12 cellular contexts compared by ENCODE assay signal in the genomic region with DNA sequence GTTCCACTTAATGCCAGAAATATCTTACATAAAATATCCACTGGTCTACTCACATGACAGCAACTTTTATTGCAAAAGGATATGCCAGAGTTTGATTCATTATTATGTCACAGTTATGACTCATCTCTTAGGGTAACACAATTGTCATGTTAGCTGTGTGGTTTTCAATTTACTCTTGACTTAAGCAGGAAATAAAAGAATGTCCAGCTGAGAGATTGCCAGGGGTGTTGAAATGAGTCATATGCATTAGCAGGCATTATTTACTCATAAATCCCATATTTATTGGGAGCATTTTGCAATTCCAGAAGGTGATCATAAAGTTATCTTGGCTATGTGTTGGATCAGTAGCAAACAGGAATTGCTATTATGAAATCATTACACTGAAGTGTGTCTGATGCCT.
DNase-seq lines count a peak whose midpoint lies in the region; ATAC-seq and TF ChIP-seq lines count a peak whose summit lies in the region.
"Had no signal": no experiment of that assay in that cellular context is flagged by ENCODE, and none has a peak within 500 bp of the region (broad histone marks: within the 10 kb centered on the region; RNA-seq: fewer than 3 reads in every experiment).

No MANE protein-coding gene starts in this region.

- H3K9me2 ChIP-seq in HCT116 (ENCODE audit: insufficient read depth) = no peaks in the 10 kb centered on the region
- H3K9me2 ChIP-seq in neural cell (ENCODE audit: insufficient read depth, low read length) = no peaks in the 10 kb centered on the region

- H4K20me1 ChIP-seq in HCT116 (ENCODE audit: insufficient read depth) = no peaks in the 10 kb centered on the region
- no peaks in the 10 kb centered on the region for H4K20me1 ChIP-seq in neural cell (ENCODE audit: insufficient read depth)

- TF ChIP-seq CTCF in HCT116 (IDR thresholded peaks at IDR 0.05 in 2 of 3, conservative IDR thresholded peaks at IDR 0.05 in 1 of 3; ENCODE audit: borderline replicate concordance in 1 of 3, insufficient read depth in 1 of 3, low read depth in 2 of 3, low read length in 2 of 3) (no peak), choroid plexus epithelial cell (conservative IDR thresholded peaks at IDR 0.05; ENCODE audit: low read depth, low read length) (no peak), neural cell (IDR thresholded peaks at IDR 0.05; ENCODE audit: poor library complexity, severe bottlenecking) (no peak), esophagus squamous epithelium (IDR thresholded peaks at IDR 0.05) (no peak)

- DNase-seq in HCT116 (ENCODE audit: low read depth, low spot score) (no peak), NCI-H460 (ENCODE audit: extremely low read depth, low read depth) (peak; percentile 76), choroid plexus epithelial cell (ENCODE audit: low read depth) (peak; percentile 89), germinal center (ENCODE audit: low spot score) (no peak), T-helper 1 cell (no peak), SK-N-DZ (ENCODE audit: low spot score) (no peak), esophagus squamous epithelium (lab: John Stamatoyannopoulos, UW) (no peak)
- DNase-seq: effector CD4-positive, alpha-beta T cell; NCI-H1694; T-helper 9 cell had no signal

- H3K9me3 ChIP-seq in HCT116 (ENCODE audit: control insufficient read depth in 1 of 2, insufficient read depth in 1 of 2, low read depth in 1 of 2, low read length in 2 of 2) = peaks cover 4 to 18% of the 10 kb centered on the region in 2 experiments; a peak in 2 of 4 replicates
- H3K9me3 ChIP-seq in neural cell (ENCODE audit: low read length) = no peaks in the 10 kb centered on the region
- H3K9me3 ChIP-seq in esophagus squamous epithelium = no peaks in the 10 kb centered on the region

- BruUV-seq in HCT116 (replicated peaks; lab: Mats Ljungman, UMichigan) = no TSS peak

- RAD21 ChIA-PET in HCT116 (lab: Charles Lee; ENCODE audit: low non-redundant PET in 1 of 2, low total read pairs in 2 of 2, uncharacterized antibody in 2 of 2, unreplicated experiment in 2 of 2) = no interaction called here

- H3K27ac ChIP-seq in HCT116 (ENCODE audit: low read depth, low read length) (no peak overlapping the region), neural cell (ENCODE audit: low read length) (no peak overlapping the region), esophagus squamous epithelium (no peak overlapping the region)

- H3K79me2 ChIP-seq in HCT116 (ENCODE audit: insufficient read depth, low read length) (no peaks in the 10 kb centered on the region), neural cell (replicated peaks; ENCODE audit: insufficient read depth, low read length) (no peaks in the 10 kb centered on the region)

- H3K9ac ChIP-seq in HCT116 (ENCODE audit: low read length) = no peak overlapping the region
- no peak overlapping the region for H3K9ac ChIP-seq in neural cell (ENCODE audit: low read length)

- TF ChIP-seq POLR2A in HCT116 (IDR thresholded peaks at IDR 0.05; ENCODE audit: borderline replicate concordance, extremely low read depth, insufficient read depth, insufficient read length) = no peak
- no peak for TF ChIP-seq POLR2A in esophagus squamous epithelium (IDR thresholded peaks at IDR 0.05)

- H3K4me3 ChIP-seq in HCT116 (replicated peaks in 1 of 2; ENCODE audit: low read depth in 1 of 2, low read length in 2 of 2) = no peak overlapping the region
- H3K4me3 ChIP-seq in choroid plexus epithelial cell (ENCODE audit: low read depth, low read length) = no peak overlapping the region
- H3K4me3 ChIP-seq in neural cell (ENCODE audit: low read length) = no peak overlapping the region
- no peak overlapping the region for H3K4me3 ChIP-seq in esophagus squamous epithelium

- H3K4me1 ChIP-seq in HCT116 (ENCODE audit: control insufficient read depth in 1 of 2, insufficient read depth in 2 of 2, low read length in 2 of 2) (no peaks in the 10 kb centered on the region), esophagus squamous epithelium (no peaks in the 10 kb centered on the region)

- H3K36me3 ChIP-seq in HCT116 (ENCODE audit: control insufficient read depth in 1 of 2, insufficient read depth in 2 of 2, low read length in 2 of 2) = no peaks in the 10 kb centered on the region
- no peaks in the 10 kb centered on the region for H3K36me3 ChIP-seq in neural cell (ENCODE audit: insufficient read depth, low read length)
- H3K36me3 ChIP-seq in esophagus squamous epithelium = no peaks in the 10 kb centered on the region

- peak; percentile 47 for TF ChIP-seq EP300 in neural cell (conservative IDR thresholded peaks at IDR 0.05; ENCODE audit: poor library complexity, severe bottlenecking)

- CTCF ChIA-PET in HCT116 (lab: Charles Lee) = no interaction called here

- no peak overlapping the region for H2AFZ ChIP-seq in HCT116 (ENCODE audit: low read depth, low read length, poor library complexity, severe bottlenecking)
- H2AFZ ChIP-seq in neural cell (ENCODE audit: low read depth, low read length) = no peak overlapping the region

- H3K27me3 ChIP-seq in HCT116 (ENCODE audit: insufficient read depth, low read length) (no peaks in the 10 kb centered on the region), neural cell (ENCODE audit: insufficient read depth, low read depth, low read length) (no peaks in the 10 kb centered on the region), esophagus squamous epithelium (no peaks in the 10 kb centered on the region)

- intact Hi-C loops in HCT116 (cut with micrococcal nuclease) (no loop called here), esophagus squamous epithelium (cut with DNase I) (no loop called here)

- no peak for ATAC-seq in HCT116
- ATAC-seq: activated T-helper 17 cell treated with anti-CD3 and anti-CD28 coated beads, Interleukin-2, amount 50 U/mL, for 72 hours had no signal

- no peak overlapping the region for H3K4me2 ChIP-seq in HCT116 (ENCODE audit: low read length)
- no peak overlapping the region for H3K4me2 ChIP-seq in neural cell (ENCODE audit: low read length)

- POLR2A ChIA-PET in HCT116 (lab: Charles Lee) = no interaction called here

- H3F3A ChIP-seq in neural cell (ENCODE audit: insufficient read depth, low read length, poor library complexity, severe bottlenecking) = no peaks in the 10 kb centered on the region

- TF ChIP-seq RAD21 in HCT116 (IDR thresholded peaks at IDR 0.05; ENCODE audit: low read depth) = no peak
- no peak for TF ChIP-seq RAD21 in neural cell (conservative IDR thresholded peaks at IDR 0.05)

TF ChIP-seq in HCT116, 20 proteins besides CTCF, POLR2A, EP300 and RAD21:
- TF ChIP-seq ZNF274 (IDR thresholded peaks at IDR 0.05; ENCODE audit: low read depth, low read length) (no peak), YY1 (IDR thresholded peaks at IDR 0.05; ENCODE audit: extremely low read depth, insufficient replicate concordance, low read depth, low read length) (no peak), CBX3 (IDR thresholded peaks at IDR 0.05; ENCODE audit: low read depth) (no peak), JUND (IDR thresholded peaks at IDR 0.05) (no peak), ELF1 (IDR thresholded peaks at IDR 0.05; ENCODE audit: borderline replicate concordance, low read depth) (no peak), TCF7L2 (IDR thresholded peaks at IDR 0.05; ENCODE audit: borderline replicate concordance, extremely low read depth, insufficient read depth, insufficient read length) (peak; percentile 70), EZH2phosphoT487 (IDR thresholded peaks at IDR 0.05; ENCODE audit: borderline replicate concordance) (no peak)
- TF ChIP-seq, protein P1, sequence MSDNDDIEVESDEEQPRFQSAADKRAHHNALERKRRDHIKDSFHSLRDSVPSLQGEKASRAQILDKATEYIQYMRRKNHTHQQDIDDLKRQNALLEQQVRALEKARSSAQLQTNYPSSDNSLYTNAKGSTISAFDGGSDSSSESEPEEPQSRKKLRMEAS (IDR thresholded peaks at IDR 0.05) = no peak
- TF ChIP-seq, protein P2, sequence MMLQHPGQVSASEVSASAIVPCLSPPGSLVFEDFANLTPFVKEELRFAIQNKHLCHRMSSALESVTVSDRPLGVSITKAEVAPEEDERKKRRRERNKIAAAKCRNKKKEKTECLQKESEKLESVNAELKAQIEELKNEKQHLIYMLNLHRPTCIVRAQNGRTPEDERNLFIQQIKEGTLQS (IDR thresholded peaks at IDR 0.05) = no peak
TF ChIP-seq in HCT116: peak in this region for 1.

TF ChIP-seq in neural cell, 6 proteins besides CTCF, POLR2A, EP300 and RAD21:
- no peak for TF ChIP-seq POLR2AphosphoS5 (IDR thresholded peaks at IDR 0.05)
- peak; percentile 59 for TF ChIP-seq REST (IDR thresholded peaks at IDR 0.05; ENCODE audit: borderline replicate concordance)

Comparison
In these comparisons a context has a peak if more than half of its experiments do, and no peak if none do; other contexts are left out.
1. DNase-seq: peak in NCI-H460 (single experiment) and choroid plexus epithelial cell (single experiment); none in HCT116 (single experiment), germinal center (single experiment), T-helper 1 cell (0 of 5), SK-N-DZ (single experiment) and esophagus squamous epithelium (single experiment).